In the genomic region with DNA sequence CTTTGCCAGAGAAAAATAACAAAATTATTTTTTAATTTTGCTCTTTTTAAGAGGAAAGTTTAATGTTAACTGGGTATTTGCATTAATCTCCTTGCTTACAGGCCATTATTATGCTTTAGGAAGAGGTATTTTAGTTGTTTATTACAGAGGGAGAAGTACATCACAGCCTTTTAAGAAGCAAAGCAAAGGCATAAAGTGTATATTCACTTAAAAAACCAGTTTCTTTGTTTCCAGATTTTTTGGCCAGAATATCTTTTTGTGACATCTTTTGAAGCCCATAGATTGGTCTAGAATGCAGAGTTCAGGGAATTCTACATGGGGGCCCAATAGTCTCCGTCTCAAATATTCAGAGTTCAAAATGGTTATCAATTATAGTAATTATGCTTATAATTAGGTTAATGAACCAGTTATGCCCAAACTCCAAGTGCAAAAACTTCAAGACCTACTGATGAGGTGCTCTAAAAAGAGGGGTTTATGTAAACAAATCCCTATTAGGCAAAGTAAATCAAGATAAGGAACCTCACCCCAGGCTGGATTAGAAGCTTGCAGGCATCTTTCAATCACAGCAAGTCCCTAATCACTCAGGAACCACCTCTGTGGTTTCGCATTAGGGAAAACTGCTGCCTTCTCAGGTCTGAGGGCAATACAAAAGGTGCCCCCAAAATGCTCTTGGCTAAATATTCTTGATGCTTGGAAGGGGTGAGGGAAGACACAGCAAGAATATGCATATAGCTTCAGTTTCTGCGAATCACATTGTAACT, we compare ENCODE assay signal across 13 cellular contexts. TPM values are rescaled to one million over a fixed set of nuclear protein-coding genes. Genes with fewer than 3 reads are reported as not detected.
DNase-seq lines count a peak whose midpoint lies in the region; TF ChIP-seq lines count a peak whose summit lies in the region.
"Had no signal": no experiment of that assay in that cellular context is flagged by ENCODE, and none has a peak within 500 bp of the region (broad histone marks: within the 10 kb centered on the region; RNA-seq: fewer than 3 reads in every experiment).

No MANE protein-coding gene starts in this region.

- no peak overlapping the region for H2BK5ac ChIP-seq in neuronal stem cell (ENCODE audit: low read length)

- no peaks in the 10 kb centered on the region for H3K9me3 ChIP-seq in HUES64 (ENCODE audit: insufficient read depth, low read depth, low read length)
- H3K9me3 ChIP-seq in esophagus muscularis mucosa, result no peaks in the 10 kb centered on the region
- H3K9me3 ChIP-seq in neuronal stem cell (replicated peaks in 1 of 2; ENCODE audit: control insufficient read depth in 2 of 2, insufficient read depth in 1 of 2, low read depth in 1 of 2, low read length in 2 of 2), result no peaks in the 10 kb centered on the region
- H3K9me3 ChIP-seq: mucosa of descending colon had no signal

- H3K36me3 ChIP-seq in HUES64 (ENCODE audit: insufficient read depth, low read length) (no peaks in the 10 kb centered on the region), esophagus muscularis mucosa (no peaks in the 10 kb centered on the region), neuronal stem cell (replicated peaks in 1 of 2; ENCODE audit: control insufficient read depth in 2 of 2, insufficient read depth in 2 of 2, low read length in 2 of 2) (peaks cover 0 to 8% of the 10 kb centered on the region in 2 donors)

- no peak overlapping the region for H3K14ac ChIP-seq in neuronal stem cell (ENCODE audit: low read length)

- peak overlapping the region; percentile 92 for H3K4me3 ChIP-seq in HUES64 (ENCODE audit: low read length)
- peak overlapping the region in 1 of 4 donors; percentile 65 for H3K4me3 ChIP-seq in esophagus muscularis mucosa
- peak overlapping the region; percentile 61 to 79 for H3K4me3 ChIP-seq in neuronal stem cell (ENCODE audit: low read length in 2 of 2)
- H3K4me3 ChIP-seq: mucosa of descending colon had no signal

- no peak overlapping the region for H2BK120ac ChIP-seq in neuronal stem cell (ENCODE audit: low read depth, low read length)

- no peak for TF ChIP-seq EP300 in esophagus muscularis mucosa (IDR thresholded peaks at IDR 0.05)

- H3K27me3 Mint-ChIP-seq in activated naive CD4-positive, alpha-beta T cell treated with anti-CD3 and anti-CD28 coated beads for 36 hours (ENCODE audit: low read depth), result peaks cover 47% of the 10 kb centered on the region
- H3K27me3 Mint-ChIP-seq in endothelial cell (ENCODE audit: unreplicated experiment), result peaks cover 10% of the 10 kb centered on the region

- no peak overlapping the region for H2AK5ac ChIP-seq in neuronal stem cell (ENCODE audit: low read depth, low read length)

- no peak overlapping the region for H3K9ac ChIP-seq in HUES64 (ENCODE audit: low read depth, low read length)
- H3K9ac ChIP-seq in neuronal stem cell (ENCODE audit: low read depth, low read length, poor library complexity), result no peak overlapping the region

- H3K4me1 ChIP-seq in HUES64 (ENCODE audit: insufficient read depth, low read length) (peaks cover 47% of the 10 kb centered on the region), esophagus muscularis mucosa (peaks cover 27 to 67% (median 64%) of the 10 kb centered on the region in 4 donors), neuronal stem cell (ENCODE audit: control insufficient read depth in 2 of 2, insufficient read depth in 1 of 2, low read depth in 1 of 2, low read length in 2 of 2) (peaks cover 2 to 22% of the 10 kb centered on the region in 2 donors)

- WGBS in HUES64, result 19% methylated on average over 2 of the region's 3 CpGs
- WGBS in esophagus muscularis mucosa, result 73% methylated on average over 3 of the region's 3 CpGs
- WGBS in neuronal stem cell (ENCODE audit: extremely low coverage in 2 of 2, insufficient read length in 2 of 2, insufficient replicate concordance in 1 of 2), 2 donors, result no CpG with 5 or more reads among the region's 3 CpGs

- H2BK12ac ChIP-seq in neuronal stem cell (ENCODE audit: low read length), result no peak overlapping the region

- H4K91ac ChIP-seq in neuronal stem cell (ENCODE audit: low read depth, low read length, poor library complexity), result no peak overlapping the region

- CTCF ChIA-PET in activated naive CD4-positive, alpha-beta T cell treated with anti-CD3 and anti-CD28 coated beads for 36 hours (lab: Charles Lee), result no interaction called here

- TF ChIP-seq POLR2A in esophagus muscularis mucosa (IDR thresholded peaks at IDR 0.05; ENCODE audit: low read depth), result no peak

- H3K27ac Mint-ChIP-seq in activated naive CD4-positive, alpha-beta T cell treated with anti-CD3 and anti-CD28 coated beads for 36 hours, result no peak overlapping the region
- no peak overlapping the region for H3K27ac Mint-ChIP-seq in endothelial cell (ENCODE audit: unreplicated experiment)
- H3K27ac Mint-ChIP-seq: stimulated activated memory B cell treated with anti-CD40 and anti-IgM and Interleukin-4, amounts not matched to agents 10 μg/mL and 1 μg/mL and 100 μg/mL, for 72 hours had no signal

- H2BK15ac ChIP-seq in neuronal stem cell (ENCODE audit: low read length), result no peak overlapping the region

- TF ChIP-seq CTCF in esophagus muscularis mucosa (IDR thresholded peaks at IDR 0.05) (no peak), endothelial cell (IDR thresholded peaks at IDR 0.05; ENCODE audit: unreplicated experiment) (no peak)

- no peaks in the 10 kb centered on the region for H3K36me3 Mint-ChIP-seq in activated naive CD4-positive, alpha-beta T cell treated with anti-CD3 and anti-CD28 coated beads for 36 hours (ENCODE audit: low read depth)
- H3K36me3 Mint-ChIP-seq in endothelial cell (ENCODE audit: low read depth, unreplicated experiment), result peaks cover 7% of the 10 kb centered on the region
- H3K36me3 Mint-ChIP-seq: stimulated activated memory B cell treated with anti-CD40 and anti-IgM and Interleukin-4, amounts not matched to agents 10 μg/mL and 1 μg/mL and 100 μg/mL, for 72 hours had no signal

- H3K18ac ChIP-seq in neuronal stem cell (ENCODE audit: low read length), result no peak overlapping the region

- no peaks in the 10 kb centered on the region for H3K9me3 Mint-ChIP-seq in activated naive CD4-positive, alpha-beta T cell treated with anti-CD3 and anti-CD28 coated beads for 36 hours
- no peaks in the 10 kb centered on the region for H3K9me3 Mint-ChIP-seq in endothelial cell (ENCODE audit: unreplicated experiment)
- H3K9me3 Mint-ChIP-seq: stimulated activated memory B cell treated with anti-CD40 and anti-IgM and Interleukin-4, amounts not matched to agents 10 μg/mL and 1 μg/mL and 100 μg/mL, for 72 hours had no signal

- no peak overlapping the region for H4K8ac ChIP-seq in neuronal stem cell (ENCODE audit: low read depth, low read length)

- no peak overlapping the region for H3K23ac ChIP-seq in neuronal stem cell (ENCODE audit: low read depth, low read length, poor library complexity)

- H3K79me1 ChIP-seq in neuronal stem cell (ENCODE audit: low read depth, low read length), result no peaks in the 10 kb centered on the region

- no peak overlapping the region for H3K4me3 Mint-ChIP-seq in activated naive CD4-positive, alpha-beta T cell treated with anti-CD3 and anti-CD28 coated beads for 36 hours
- no peak overlapping the region for H3K4me3 Mint-ChIP-seq in endothelial cell (ENCODE audit: unreplicated experiment)
- H3K4me3 Mint-ChIP-seq: stimulated activated memory B cell treated with anti-CD40 and anti-IgM and Interleukin-4, amounts not matched to agents 10 μg/mL and 1 μg/mL and 100 μg/mL, for 72 hours had no signal

- H3K27ac ChIP-seq in HUES64 (ENCODE audit: low read depth, low read length) (no peak overlapping the region; the same call in 1 of the 2 replicates), esophagus muscularis mucosa (replicated peaks in 1 of 4) (peak overlapping the region; percentile 87 to 91 (median 89)), neuronal stem cell (replicated peaks; ENCODE audit: low read length) (peak overlapping the region; percentile 97)

- no peak overlapping the region for H3K4ac ChIP-seq in neuronal stem cell (ENCODE audit: low read length)

- peaks cover 28% of the 10 kb centered on the region for H3K4me1 Mint-ChIP-seq in activated naive CD4-positive, alpha-beta T cell treated with anti-CD3 and anti-CD28 coated beads for 36 hours (ENCODE audit: low read depth)
- peaks cover 30% of the 10 kb centered on the region for H3K4me1 Mint-ChIP-seq in endothelial cell (ENCODE audit: unreplicated experiment)

- DNase-seq in ELF-1 (ENCODE audit: low read depth, low spot score), result peak; percentile 29
- no peak for DNase-seq in esophagus muscularis mucosa (ENCODE audit: extremely low spot score)
- DNase-seq in neuronal stem cell (ENCODE audit: low spot score), result no peak
- DNase-seq in AG08396 (ENCODE audit: low spot score), result no peak
- DNase-seq in activated naive CD4-positive, alpha-beta T cell treated with anti-CD3 and anti-CD28 coated beads for 36 hours, result no peak
- DNase-seq in endothelial cell (ENCODE audit: low spot score), result no peak
- no peak for DNase-seq in NCI-H226
- DNase-seq: activated gamma-delta T cell; NCI-H2081 treated with DMSO at 0.1 percent for 48 hours; stimulated activated CD4-positive, alpha-beta T cell treated with anti-CD3 and anti-CD28 coated beads, Interleukin-15, amount 100 ng/mL, for 24 hours had no signal

- intact Hi-C loops in esophagus muscularis mucosa (cut with DNase I), result no loop called here
- intact Hi-C loops in activated naive CD4-positive, alpha-beta T cell treated with anti-CD3 and anti-CD28 coated beads for 36 hours (cut with micrococcal nuclease), result loop anchor here (5.0 kb wide), 1 partner anchor 979 kb away; a partner anchor contains a TSS

- H2AFZ ChIP-seq in neuronal stem cell (ENCODE audit: low read length), result no peak overlapping the region

- H3K4me2 ChIP-seq in neuronal stem cell (ENCODE audit: insufficient read depth, low read length, poor library complexity, severe bottlenecking), result peak overlapping the region; percentile 39

- H3K27me3 ChIP-seq in HUES64 (ENCODE audit: insufficient read depth, low read length), result peaks cover 14% of the 10 kb centered on the region
- H3K27me3 ChIP-seq in esophagus muscularis mucosa, result no peaks in the 10 kb centered on the region
- H3K27me3 ChIP-seq in neuronal stem cell (ENCODE audit: control insufficient read depth in 3 of 3, insufficient read depth in 3 of 3, low read depth in 1 of 3, low read length in 3 of 3), result no peaks in the 10 kb centered on the region

RNA-seq across cellular contexts. Expression of a gene that starts 1.4 kb away (rescaled TPM):
- polyA plus RNA-seq in HUES64 (2013, experiment 1 of 2), result 4.1 TPM
- 6.1 TPM for polyA plus RNA-seq in HUES64 (2013, experiment 2 of 2)
- total RNA-seq in esophagus muscularis mucosa (1 to 10 TPM; 1.7 to 3.3 (median 2.9) TPM), endothelial cell (ENCODE audit: unreplicated experiment) (1.6 TPM)
- 33.7 TPM for polyA plus RNA-seq in neuronal stem cell (2013, experiment 1 of 2)
- 36.4 TPM for polyA plus RNA-seq in neuronal stem cell (2013, experiment 2 of 2)
- not detected for total RNA-seq in activated naive CD4-positive, alpha-beta T cell treated with anti-CD3 and anti-CD28 coated beads for 36 hours
